ENCODE assay signal across 8 cellular contexts in the genomic region with DNA sequence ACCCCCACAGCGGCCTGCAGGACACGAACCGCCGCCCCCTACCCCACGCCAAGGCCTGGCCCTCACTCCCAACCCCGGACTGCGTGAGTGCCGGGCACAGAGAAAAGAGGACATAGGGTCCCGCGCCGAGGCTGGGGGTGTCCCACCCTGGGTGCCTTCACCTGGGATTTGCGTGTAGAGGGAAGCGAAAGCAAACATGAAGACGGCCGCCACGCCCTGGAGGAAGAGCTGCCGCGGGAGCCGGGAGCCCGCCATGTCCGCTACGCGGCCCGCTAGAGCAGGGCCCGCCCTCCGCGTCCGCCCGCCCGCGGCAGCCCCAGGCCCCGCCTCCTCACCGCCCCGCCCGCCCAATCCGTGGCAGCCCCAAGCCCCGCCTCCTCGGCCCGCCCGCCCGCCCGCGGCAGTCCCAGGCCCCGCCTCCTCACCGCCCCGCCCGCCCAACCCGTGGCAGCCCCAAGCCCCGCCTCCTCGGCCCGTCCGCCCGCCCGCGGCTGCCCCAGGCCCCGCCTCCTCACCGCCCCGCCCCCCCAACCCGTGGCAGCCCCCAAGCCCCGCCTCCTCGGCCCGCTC. TPM values are rescaled to one million over a fixed set of nuclear protein-coding genes. Genes with fewer than 3 reads are reported as not detected.
A peak's percentile ranks its signal among the peaks of the same experiment; 100 is the strongest.
DNase-seq lines count a peak whose midpoint lies in the region; ATAC-seq and TF ChIP-seq lines count a peak whose summit lies in the region.

A gene with protein sequence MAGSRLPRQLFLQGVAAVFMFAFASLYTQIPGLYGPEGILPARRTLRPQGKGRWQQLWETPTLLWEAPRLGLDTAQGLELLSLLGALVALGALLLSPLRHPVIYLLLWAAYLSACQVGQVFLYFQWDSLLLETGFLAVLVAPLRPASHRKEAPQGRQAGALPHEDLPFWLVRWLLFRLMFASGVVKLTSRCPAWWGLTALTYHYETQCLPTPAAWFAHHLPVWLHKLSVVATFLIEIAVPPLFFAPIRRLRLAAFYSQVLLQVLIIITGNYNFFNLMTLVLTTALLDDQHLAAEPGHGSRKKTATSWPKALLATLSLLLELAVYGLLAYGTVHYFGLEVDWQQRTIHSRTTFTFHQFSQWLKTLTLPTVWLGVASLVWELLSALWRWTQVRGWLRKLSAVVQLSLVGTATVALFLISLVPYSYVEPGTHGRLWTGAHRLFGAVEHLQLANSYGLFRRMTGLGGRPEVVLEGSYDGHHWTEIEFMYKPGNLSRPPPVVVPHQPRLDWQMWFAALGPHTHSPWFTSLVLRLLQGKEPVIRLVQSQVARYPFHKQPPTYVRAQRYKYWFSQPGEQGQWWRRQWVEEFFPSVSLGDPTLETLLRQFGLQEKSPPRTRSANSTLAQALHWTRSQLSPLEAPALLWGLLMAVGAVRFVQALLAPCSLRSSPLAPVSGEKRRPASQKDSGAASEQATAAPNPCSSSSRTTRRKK (minus strand): TSS at position 282 of the 570 bp plus-strand sequence. CDS start 27 bp downstream, at position 255.

- peak; percentile 76 for TF ChIP-seq POLR2A in GM18526 (IDR thresholded peaks at IDR 0.05; ENCODE audit: extremely low read depth, insufficient read length)

- peak within 1 kb of the TSS; percentile 90 to 96 for H3K27ac Mint-ChIP-seq in natural killer cell
- H3K27ac Mint-ChIP-seq in stimulated activated naive B cell treated with anti-CD40 and anti-IgM and Interleukin-4, amounts not matched to agents 10 μg/mL and 1 μg/mL and 100 μg/mL, for 72 hours = peak within 1 kb of the TSS; percentile 99

- DNase-seq in NOMO-1 treated with DMSO at 0.1 percent for 48 hours (lab: John Stamatoyannopoulos, UW; ENCODE audit: unreplicated experiment) (peak; percentile 89), activated T-cell treated with anti-CD3 and anti-CD28 coated beads for 48 hours (ENCODE audit: low read depth) (peak; percentile 96), natural killer cell (peak; percentile 87), NCI-H187 treated with DMSO at 0.1 percent for 48 hours (lab: John Stamatoyannopoulos, UW) (no peak)
- DNase-seq in stimulated activated naive B cell treated with anti-CD40 and anti-IgM and Interleukin-4, amounts not matched to agents 10 μg/mL and 1 μg/mL and 100 μg/mL, for 72 hours = peak; percentile 86

- peaks cover 0 to 32% of the 10 kb centered on the region in 2 donors for H3K36me3 ChIP-seq in esophagus (ENCODE audit: control insufficient read depth in 2 of 2, insufficient read depth in 2 of 2, low read length in 1 of 2)

- no peaks in the 10 kb centered on the region for H3K36me3 Mint-ChIP-seq in natural killer cell
- peaks cover 11 to 21% of the 10 kb centered on the region in 2 donors for H3K36me3 Mint-ChIP-seq in stimulated activated naive B cell treated with anti-CD40 and anti-IgM and Interleukin-4, amounts not matched to agents 10 μg/mL and 1 μg/mL and 100 μg/mL, for 72 hours

- no peaks in the 10 kb centered on the region for H3K9me3 Mint-ChIP-seq in natural killer cell
- no peaks in the 10 kb centered on the region for H3K9me3 Mint-ChIP-seq in stimulated activated naive B cell treated with anti-CD40 and anti-IgM and Interleukin-4, amounts not matched to agents 10 μg/mL and 1 μg/mL and 100 μg/mL, for 72 hours

- no peak for TF ChIP-seq CTCF in natural killer cell (IDR thresholded peaks at IDR 0.05)

- H3K9me3 ChIP-seq in esophagus (ENCODE audit: control insufficient read depth in 2 of 2, insufficient read depth in 1 of 2, low read depth in 1 of 2, low read length in 1 of 2) = no peaks in the 10 kb centered on the region

- peak within 1 kb of the TSS; percentile 96 to 100 for H3K27ac ChIP-seq in esophagus (ENCODE audit: low read depth in 2 of 2, low read length in 1 of 2)

- peaks cover 16 to 31% of the 10 kb centered on the region in 2 donors for H3K4me1 Mint-ChIP-seq in natural killer cell
- peaks cover 15 to 17% of the 10 kb centered on the region in 2 donors for H3K4me1 Mint-ChIP-seq in stimulated activated naive B cell treated with anti-CD40 and anti-IgM and Interleukin-4, amounts not matched to agents 10 μg/mL and 1 μg/mL and 100 μg/mL, for 72 hours

- no peaks in the 10 kb centered on the region for H3K27me3 Mint-ChIP-seq in natural killer cell (ENCODE audit: low read depth in 2 of 2)
- H3K27me3 Mint-ChIP-seq in stimulated activated naive B cell treated with anti-CD40 and anti-IgM and Interleukin-4, amounts not matched to agents 10 μg/mL and 1 μg/mL and 100 μg/mL, for 72 hours = no peaks in the 10 kb centered on the region

- peak within 1 kb of the TSS; percentile 88 for H3K4me3 Mint-ChIP-seq in natural killer cell
- peak within 1 kb of the TSS; percentile 98 to 99 for H3K4me3 Mint-ChIP-seq in stimulated activated naive B cell treated with anti-CD40 and anti-IgM and Interleukin-4, amounts not matched to agents 10 μg/mL and 1 μg/mL and 100 μg/mL, for 72 hours

- ATAC-seq in HG02943 (IDR thresholded peaks at IDR 0.05; ENCODE audit: low read depth, unreplicated experiment) (peak; percentile 39), natural killer cell (peak; percentile 73 to 86 (median 76))
- peak; percentile 83 to 85 for ATAC-seq in stimulated activated naive B cell treated with anti-CD40 and anti-IgM and Interleukin-4, amounts not matched to agents 10 μg/mL and 1 μg/mL and 100 μg/mL, for 72 hours (replicated peaks)

- intact Hi-C loops in natural killer cell (cut with micrococcal nuclease) = loop anchor here (5.0 kb wide), 3 partner anchors 35 to 75 kb away; a partner anchor contains a TSS

- peaks cover 10 to 28% of the 10 kb centered on the region in 2 donors for H3K4me1 ChIP-seq in esophagus (ENCODE audit: control insufficient read depth in 2 of 2, insufficient read depth in 2 of 2, low read length in 1 of 2)

- H3K4me3 ChIP-seq in esophagus (ENCODE audit: low read depth in 1 of 2, low read length in 2 of 2) = peak within 1 kb of the TSS; percentile 79 to 92

- H3K27me3 ChIP-seq in esophagus (ENCODE audit: control insufficient read depth in 1 of 2, insufficient read depth in 2 of 2, low read length in 2 of 2) = no peaks in the 10 kb centered on the region

- WGBS in esophagus, 2 donors = 0 to 1% methylated on average over 37 to 60 of the region's 62 CpGs

RNA-seq across cellular contexts. Expression of the gene that starts here (rescaled TPM):
- polyA plus RNA-seq in esophagus = 10 to 100 TPM; 44.1 to 64.9 TPM
- 100 to 1,000 TPM; 114 to 129 (median 122) TPM for total RNA-seq in natural killer cell
